ENCODE assay signal across 1 cellular context in the genomic region with DNA sequence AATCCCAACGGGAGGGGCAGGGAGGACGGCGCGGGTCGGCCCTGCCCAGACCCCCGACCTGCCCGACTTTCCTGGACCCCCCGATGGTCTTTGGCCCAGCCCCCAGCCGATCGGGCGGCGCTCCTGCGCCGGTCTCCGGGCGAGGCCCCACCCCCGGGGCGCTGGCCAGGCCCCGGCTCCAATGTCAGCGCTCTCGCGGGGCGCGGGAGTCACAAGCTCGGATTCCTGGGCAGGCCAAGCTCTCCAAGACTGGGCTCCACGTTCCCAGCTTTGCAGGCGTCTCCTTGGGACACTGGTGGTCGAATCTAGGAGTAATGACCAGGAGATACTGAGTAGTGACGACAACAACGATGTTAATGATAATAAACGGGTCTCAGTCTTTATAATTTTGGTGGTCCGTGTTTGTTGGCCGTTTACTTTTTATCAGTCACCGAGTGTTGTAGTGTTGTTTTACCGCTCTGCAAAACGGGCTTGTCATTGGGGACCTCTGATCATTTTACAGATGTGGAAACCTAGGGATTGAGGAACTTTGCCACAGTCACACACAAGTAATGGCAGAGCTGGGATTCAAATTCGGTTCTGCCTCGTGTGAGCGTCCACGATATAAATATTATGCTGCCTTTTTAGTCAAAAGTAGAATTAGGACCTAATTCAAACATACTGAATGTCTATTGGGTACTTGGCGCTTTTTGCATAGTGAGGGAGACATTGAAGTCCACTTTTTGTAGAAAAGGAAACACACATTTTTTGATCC.
TF ChIP-seq lines count a peak whose summit lies in the region.

No MANE protein-coding gene starts in this region.

TF ChIP-seq in SK-N-SH, 30 proteins besides CTCF, POLR2A, EP300 and RAD21 (continued from another document):
- TF ChIP-seq, protein P1, sequence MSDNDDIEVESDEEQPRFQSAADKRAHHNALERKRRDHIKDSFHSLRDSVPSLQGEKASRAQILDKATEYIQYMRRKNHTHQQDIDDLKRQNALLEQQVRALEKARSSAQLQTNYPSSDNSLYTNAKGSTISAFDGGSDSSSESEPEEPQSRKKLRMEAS (IDR thresholded peaks at IDR 0.05; ENCODE audit: low read depth): 0 out of 2 replicates have a peak, but pooled peaks have one; percentile 14
- TF ChIP-seq, protein P2, sequence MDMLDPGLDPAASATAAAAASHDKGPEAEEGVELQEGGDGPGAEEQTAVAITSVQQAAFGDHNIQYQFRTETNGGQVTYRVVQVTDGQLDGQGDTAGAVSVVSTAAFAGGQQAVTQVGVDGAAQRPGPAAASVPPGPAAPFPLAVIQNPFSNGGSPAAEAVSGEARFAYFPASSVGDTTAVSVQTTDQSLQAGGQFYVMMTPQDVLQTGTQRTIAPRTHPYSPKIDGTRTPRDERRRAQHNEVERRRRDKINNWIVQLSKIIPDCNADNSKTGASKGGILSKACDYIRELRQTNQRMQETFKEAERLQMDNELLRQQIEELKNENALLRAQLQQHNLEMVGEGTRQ (IDR thresholded peaks at IDR 0.05; ENCODE audit: borderline replicate concordance, low read depth, low read length): no peak
